35 cellular contexts compared by ENCODE assay signal in genomic region chr10:89604200-89604599, GRCh38.
"Had no signal": no experiment of that assay in that cellular context is flagged by ENCODE, and none has a peak within 500 bp of the region (broad histone marks: within the 10 kb centered on the region; RNA-seq: fewer than 3 reads in every experiment).

No MANE protein-coding gene starts in this region.

- DNase-seq: Karpas-422, Kasumi-1, KG1, MG63, MM.1S, MV-4-11, NCI-H1048, NCI-H1092, NCI-H1092 treated with DMSO at 0.1 percent for 48 hours, NCI-H1105, NCI-H1105 treated with DMSO at 0.1 percent for 48 hours, NCI-H1417, NCI-H1417 treated with DMSO at 0.1 percent for 48 hours, NCI-H1436, NCI-H1436 treated with DMSO at 0.1 percent for 48 hours, NCI-H146, NCI-H1694, NCI-H1694 treated with DMSO at 0.1 percent for 48 hours, NCI-H187, NCI-H187 treated with DMSO at 0.1 percent for 48 hours, NCI-H1930, NCI-H2029, NCI-H2029 treated with DMSO at 0.1 percent for 48 hours, NCI-H2081, NCI-H2081 treated with DMSO at 0.1 percent for 48 hours, NCI-H2107, NCI-H2171, NCI-H2171 treated with DMSO at 0.1 percent for 48 hours, NCI-H2227 treated with DMSO at 0.1 percent for 48 hours, NCI-H226, NCI-H345, NCI-H446 treated with DMSO at 0.1 percent for 48 hours, NCI-H510A, NCI-H510A treated with DMSO at 0.1 percent for 48 hours had no signal

- H3K9me3 ChIP-seq: MG63 had no signal

- H3K36me3 ChIP-seq: MG63 had no signal

- H3K27ac ChIP-seq: KMS-11 had no signal

- H3K4me3 ChIP-seq: MG63 had no signal
